27 cellular contexts compared by ENCODE assay signal in the genomic region with DNA sequence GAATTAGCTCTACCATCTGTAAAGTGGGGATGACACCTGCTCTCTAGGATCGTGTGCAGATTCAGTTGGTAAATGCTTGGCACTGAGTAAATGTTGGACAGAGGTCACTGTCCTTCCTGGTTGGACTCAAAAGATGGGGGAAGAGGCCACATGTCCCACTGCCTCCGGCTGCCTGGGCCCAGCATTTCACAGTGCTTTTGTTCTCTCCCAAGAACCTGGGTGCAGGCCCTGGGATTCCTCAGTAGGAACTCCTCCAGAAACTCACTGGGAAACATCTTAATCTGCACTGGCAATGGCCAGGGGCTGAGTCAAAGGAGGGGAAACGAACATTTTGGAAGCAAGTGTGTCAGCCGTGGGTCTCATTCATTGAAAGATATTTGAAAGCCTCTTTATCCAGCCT.
"Had no signal": no experiment of that assay in that cellular context is flagged by ENCODE, and none has a peak within 500 bp of the region (broad histone marks: within the 10 kb centered on the region; RNA-seq: fewer than 3 reads in every experiment).

No MANE protein-coding gene starts in this region.

- DNase-seq: activated B cell treated with CpG ODN at 0.5 μM for 24 hours; activated CD4-positive, alpha-beta T cell treated with anti-CD3 and anti-CD28 coated beads for 48 hours; activated CD4-positive, alpha-beta T cell treated with anti-CD3 and anti-CD28 coated beads, Interleukin-2, amount 50 U/mL, for 1 hour; activated CD4-positive, alpha-beta T cell treated with anti-CD3 and anti-CD28 coated beads, Interleukin-2, amount 50 U/mL, for 48 hours; activated CD8-positive, alpha-beta memory T cell treated with anti-CD3 and anti-CD28 coated beads for 24 hours; activated CD8-positive, alpha-beta T cell treated with anti-CD3 and anti-CD28 coated beads for 36 hours; activated gamma-delta T cell; activated naive CD4-positive, alpha-beta T cell; activated naive CD4-positive, alpha-beta T cell treated with anti-CD3 and anti-CD28 coated beads, Interleukin-2, amount 10 ng/mL, durations not matched to agents 7 days and 5 days; activated naive CD8-positive, alpha-beta T cell treated with anti-CD3 and anti-CD28 coated beads, Interleukin-2, amount 10 ng/mL, durations not matched to agents 7 days and 5 days; activated T-cell treated with anti-CD3 and anti-CD28 coated beads, Interleukin-2, amount 50 U/mL, for 4 hours; brain microvascular endothelial cell; dorsolateral prefrontal cortex; effector memory CD4-positive, alpha-beta T cell; endodermal cell; foreskin fibroblast; head of caudate nucleus; T-helper 1 cell; T-helper 17 cell; T1000; WERI-Rb-1 had no signal

- H3K4me3 ChIP-seq: ascending aorta, coronary artery, dorsolateral prefrontal cortex had no signal

- H3K27me3 ChIP-seq: ascending aorta, brain microvascular endothelial cell had no signal

- H3K36me3 ChIP-seq: ascending aorta, brain microvascular endothelial cell, WERI-Rb-1 had no signal

- ATAC-seq: activated CD4-positive, CD25-positive, alpha-beta regulatory T cell treated with anti-CD3 and anti-CD28 coated beads, Interleukin-2, amount 50 U/mL, for 24 hours; activated CD8-positive, alpha-beta T cell treated with anti-CD3 and anti-CD28 coated beads for 36 hours; activated naive CD4-positive, alpha-beta T cell treated with anti-CD3 and anti-CD28 coated beads, Interleukin-2, amount 50 U/mL, for 72 hours; activated T-cell treated with anti-CD3 and anti-CD28 coated beads, Interleukin-2, amount 50 U/mL, for 4 hours; activated T-helper 17 cell treated with anti-CD3 and anti-CD28 coated beads, Interleukin-2, amount 50 U/mL, for 72 hours; esophagus mucosa; T-helper 17 cell had no signal

- H3K27ac ChIP-seq: ascending aorta, brain microvascular endothelial cell, coronary artery, dorsolateral prefrontal cortex, WERI-Rb-1 had no signal

- H3K9me3 ChIP-seq: ascending aorta had no signal

- H3K4me1 ChIP-seq: ascending aorta had no signal
